24 cellular contexts compared by ENCODE assay signal in genomic region chr14:57987596-57988300, GRCh38.
DNase-seq lines count a peak whose midpoint lies in the region; ATAC-seq, FAIRE-seq and TF ChIP-seq lines count a peak whose summit lies in the region.
"Had no signal": no experiment of that assay in that cellular context is flagged by ENCODE, and none has a peak within 500 bp of the region (broad histone marks: within the 10 kb centered on the region; RNA-seq: fewer than 3 reads in every experiment).

No MANE protein-coding gene starts in this region.

- intact Hi-C loops in tibial artery (cut with DNase I; ENCODE audit: low total_unique reads), result no loop called here

- H3K4me1 ChIP-seq in tibial artery, result peaks cover 0 to 26% (median 0%) of the 10 kb centered on the region in 4 donors
- H3K4me1 ChIP-seq: BLaER1, body of pancreas, colonic mucosa, Peyer's patch, SJCRH30 had no signal

- no peak for ATAC-seq in GM21423 (IDR thresholded peaks at IDR 0.05; ENCODE audit: unreplicated experiment)
- no peak for ATAC-seq in GM21528 (IDR thresholded peaks at IDR 0.05; ENCODE audit: low FRiP score, unreplicated experiment)
- ATAC-seq: activated CD4-positive, CD25-positive, alpha-beta regulatory T cell treated with anti-CD3 and anti-CD28 coated beads, Interleukin-2, amount 50 U/mL, for 24 hours; body of pancreas; effector memory CD8-positive, alpha-beta T cell; left colon; T-cell had no signal

- no peak for TF ChIP-seq CTCF in tibial artery (IDR thresholded peaks at IDR 0.05)

- no peak overlapping the region for H3K4me3 ChIP-seq in tibial artery
- H3K4me3 ChIP-seq: BLaER1, body of pancreas, colonic mucosa, Peyer's patch, SJCRH30 had no signal

- H3K36me3 ChIP-seq in tibial artery, result no peaks in the 10 kb centered on the region
- H3K36me3 ChIP-seq: BLaER1, colonic mucosa, Peyer's patch, SJCRH30 had no signal

- H3K27ac ChIP-seq in tibial artery, result peak overlapping the region; percentile 78 to 80
- H3K27ac ChIP-seq: BLaER1, body of pancreas, colonic mucosa, Peyer's patch, SJCRH30 had no signal

- DNase-seq in HTR-8/SVneo (ENCODE audit: insufficient read length, low spot score) (no peak), cerebellum (ENCODE audit: low spot score) (peak; percentile 91), iPS-NIHi11 (ENCODE audit: low spot score) (peak; percentile 47), tibial artery (no peak), NCI-H1105 treated with DMSO at 0.1 percent for 48 hours (lab: John Stamatoyannopoulos, UW) (no peak)
- DNase-seq: activated CD4-positive, alpha-beta memory T cell treated with anti-CD3 and anti-CD28 coated beads, Interleukin-2, amount 10 ng/mL, durations not matched to agents 7 days and 5 days; activated naive CD8-positive, alpha-beta T cell treated with anti-CD3 and anti-CD28 coated beads, Interleukin-2, amount 10 ng/mL, durations not matched to agents 7 days and 5 days; body of pancreas; colonic mucosa; effector memory CD8-positive, alpha-beta T cell; left colon; mesenchymal stem cell; NCI-H146; NCI-H2171; NCI-H524 treated with DMSO at 0.1 percent for 48 hours; NK-92 treated with Interleukin-12 subunit alpha and Interleukin-12 subunit beta, amount 100 ng/mL, for 24 hours; occipital lobe; Peyer's patch; SJCRH30; T-cell had no signal

- peak; percentile 46 for FAIRE-seq in HTR-8/SVneo (lab: Jason Lieb, UNC)

- H3K9me3 ChIP-seq in tibial artery, result no peaks in the 10 kb centered on the region
- H3K9me3 ChIP-seq: BLaER1, body of pancreas, colonic mucosa, Peyer's patch, SJCRH30 had no signal

- no peaks in the 10 kb centered on the region for H3K27me3 ChIP-seq in tibial artery
- H3K27me3 ChIP-seq: BLaER1, body of pancreas, colonic mucosa, Peyer's patch had no signal

Comparison
In these comparisons a context has a peak if more than half of its experiments do, and no peak if none do; other contexts are left out.
1. DNase-seq: peak in cerebellum (single experiment) and iPS-NIHi11 (single experiment); none in HTR-8/SVneo (single experiment), tibial artery (0 of 2) and NCI-H1105 treated with DMSO at 0.1 percent for 48 hours (single experiment).